ENCODE assay signal across 10 cellular contexts in the genomic region with DNA sequence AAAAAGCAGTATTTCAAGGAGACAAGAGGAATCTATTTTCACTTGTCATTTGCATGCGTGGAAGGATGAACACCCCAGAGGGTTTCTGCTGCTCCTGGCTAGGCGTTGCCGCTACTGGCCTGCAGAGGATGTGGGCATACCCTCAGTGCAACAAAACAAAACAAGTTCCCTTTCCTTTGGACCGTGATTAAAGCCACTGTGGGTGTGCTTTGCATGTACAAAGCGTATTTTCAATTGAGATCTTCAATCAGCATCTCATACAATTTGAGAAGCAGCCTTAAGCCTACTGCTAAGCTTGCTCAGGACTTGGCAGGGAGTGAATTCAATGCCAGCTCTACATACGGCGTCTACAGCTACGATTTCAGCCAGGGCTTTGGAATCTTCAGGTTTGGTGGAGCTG.
DNase-seq lines count a peak whose midpoint lies in the region; ATAC-seq and TF ChIP-seq lines count a peak whose summit lies in the region.
"Had no signal": no experiment of that assay in that cellular context is flagged by ENCODE, and none has a peak within 500 bp of the region (broad histone marks: within the 10 kb centered on the region; RNA-seq: fewer than 3 reads in every experiment).

No MANE protein-coding gene starts in this region.

- H3K9me3 Mint-ChIP-seq in activated CD8-positive, alpha-beta T cell treated with anti-CD3 and anti-CD28 coated beads, Interleukin-2, amount 10 ng/mL, durations not matched to agents 7 days and 5 days (ENCODE audit: insufficient read depth): peaks cover 20% of the 10 kb centered on the region
- no peaks in the 10 kb centered on the region for H3K9me3 Mint-ChIP-seq in chondrocyte (ENCODE audit: low read depth)

- POLR2A ChIA-PET in activated CD8-positive, alpha-beta T cell treated with anti-CD3 and anti-CD28 coated beads, Interleukin-2, amount 10 ng/mL, durations not matched to agents 7 days and 5 days (lab: Charles Lee): no interaction called here

- peak; percentile 24 for TF ChIP-seq CTCF in GM12873 (IDR thresholded peaks at IDR 0.05; ENCODE audit: insufficient read depth, low read depth, low read length, missing control alignments)
- TF ChIP-seq CTCF in chondrocyte (IDR thresholded peaks at IDR 0.05): no peak

- H3K36me3 Mint-ChIP-seq in activated CD8-positive, alpha-beta T cell treated with anti-CD3 and anti-CD28 coated beads, Interleukin-2, amount 10 ng/mL, durations not matched to agents 7 days and 5 days (ENCODE audit: low read depth): peaks cover 13% of the 10 kb centered on the region
- no peaks in the 10 kb centered on the region for H3K36me3 Mint-ChIP-seq in chondrocyte (ENCODE audit: low read depth)

- peak overlapping the region; percentile 31 for H3K4me3 Mint-ChIP-seq in activated CD8-positive, alpha-beta T cell treated with anti-CD3 and anti-CD28 coated beads, Interleukin-2, amount 10 ng/mL, durations not matched to agents 7 days and 5 days
- no peak overlapping the region for H3K4me3 Mint-ChIP-seq in chondrocyte (ENCODE audit: unreplicated experiment)

- peaks cover 58% of the 10 kb centered on the region for H3K4me1 Mint-ChIP-seq in activated CD8-positive, alpha-beta T cell treated with anti-CD3 and anti-CD28 coated beads, Interleukin-2, amount 10 ng/mL, durations not matched to agents 7 days and 5 days (ENCODE audit: low read depth)
- peaks cover 16% of the 10 kb centered on the region for H3K4me1 Mint-ChIP-seq in chondrocyte (ENCODE audit: low read depth)

- peak; percentile 64 for ATAC-seq in GM19351 (IDR thresholded peaks at IDR 0.05; ENCODE audit: unreplicated experiment)
- peak; percentile 37 for ATAC-seq in HG03095 (IDR thresholded peaks at IDR 0.05; ENCODE audit: unreplicated experiment)
- peak; percentile 96 for ATAC-seq in activated CD8-positive, alpha-beta T cell treated with anti-CD3 and anti-CD28 coated beads, Interleukin-2, amount 10 ng/mL, durations not matched to agents 7 days and 5 days

- peak overlapping the region; percentile 73 for H3K27ac Mint-ChIP-seq in activated CD8-positive, alpha-beta T cell treated with anti-CD3 and anti-CD28 coated beads, Interleukin-2, amount 10 ng/mL, durations not matched to agents 7 days and 5 days
- H3K27ac Mint-ChIP-seq in chondrocyte (ENCODE audit: unreplicated experiment): no peak overlapping the region

- DNase-seq in activated CD8-positive, alpha-beta T cell treated with anti-CD3 and anti-CD28 coated beads, Interleukin-2, amount 10 ng/mL, durations not matched to agents 7 days and 5 days: peak; percentile 70
- DNase-seq in DMS 273 (lab: John Stamatoyannopoulos, UW; ENCODE audit: unreplicated experiment) (no peak), AML-193 (lab: John Stamatoyannopoulos, UW) (no peak), chondrocyte (ENCODE audit: low spot score) (no peak), epidermal melanocyte (ENCODE audit: insufficient read length, low spot score) (no peak)
- DNase-seq: kidney, upper lobe of left lung had no signal

- CTCF ChIA-PET in activated CD8-positive, alpha-beta T cell treated with anti-CD3 and anti-CD28 coated beads, Interleukin-2, amount 10 ng/mL, durations not matched to agents 7 days and 5 days (lab: Charles Lee): interaction anchor here (1.0 to 1.4 kb wide), 3 partner anchors 12 to 672 kb away, joined by 3 to 4 read pairs (median 3); a partner anchor contains a TSS

- H3K27me3 Mint-ChIP-seq in activated CD8-positive, alpha-beta T cell treated with anti-CD3 and anti-CD28 coated beads, Interleukin-2, amount 10 ng/mL, durations not matched to agents 7 days and 5 days (ENCODE audit: low read depth): peaks cover 5% of the 10 kb centered on the region
- H3K27me3 Mint-ChIP-seq in chondrocyte (ENCODE audit: low read depth): peaks cover 1% of the 10 kb centered on the region

Comparison
In these comparisons a context has a peak if more than half of its experiments do, and no peak if none do; other contexts are left out.
1. ATAC-seq: peak in every context shown above with its lines; median percentile 96 in activated CD8-positive, alpha-beta T cell treated with anti-CD3 and anti-CD28 coated beads, Interleukin-2, amount 10 ng/mL, durations not matched to agents 7 days and 5 days; 64 in GM19351; 37 in HG03095.